In the genomic region with DNA sequence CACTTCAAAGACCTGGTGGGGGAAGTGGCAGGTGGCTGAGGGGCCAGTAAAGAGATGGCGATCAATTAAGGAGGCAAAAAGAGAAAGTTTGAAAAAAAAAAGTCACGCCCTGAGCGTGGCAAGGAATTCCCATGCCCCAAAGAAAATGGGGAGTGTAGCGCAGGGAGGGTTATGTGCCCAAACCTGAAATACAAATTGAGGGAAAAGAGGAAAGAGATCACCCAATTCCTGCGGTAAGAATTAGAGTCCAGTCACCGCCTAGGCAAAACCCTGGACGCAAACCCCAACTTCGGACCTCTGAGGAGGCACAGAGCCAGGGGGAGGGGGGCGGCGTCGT, we compare ENCODE assay signal across 8 cellular contexts.
DNase-seq lines count a peak whose midpoint lies in the region; ATAC-seq lines count a peak whose summit lies in the region.

No MANE protein-coding gene starts in this region.

- DNase-seq in AG20443 (ENCODE audit: low spot score) (peak; percentile 29), caudate nucleus (lab: John Stamatoyannopoulos, UW) (no peak), Kasumi-1 (lab: John Stamatoyannopoulos, UW) (no peak)

- H3K4me1 ChIP-seq in HUES6 (ENCODE audit: control insufficient read depth, insufficient read depth, low read length) (0 out of 2 replicates have a peak, but pooled peaks cover 2% of the 10 kb centered on the region), muscle layer of duodenum (ENCODE audit: control insufficient read depth in 1 of 2, insufficient read depth in 2 of 2, low read length in 2 of 2) (peaks cover 0 to 8% of the 10 kb centered on the region in 2 donors)

- peak overlapping the region; percentile 69 for H3K9ac ChIP-seq in HUES6 (ENCODE audit: low read length)

- no peak for ATAC-seq in HG03095 (IDR thresholded peaks at IDR 0.05; ENCODE audit: unreplicated experiment)
- no peak for ATAC-seq in HG03159 (IDR thresholded peaks at IDR 0.05; ENCODE audit: unreplicated experiment)
- ATAC-seq in GM18502 (IDR thresholded peaks at IDR 0.05; ENCODE audit: poor library complexity, unreplicated experiment) = no peak

- H3K9me3 ChIP-seq in HUES6 (ENCODE audit: control insufficient read depth, insufficient read depth, low read depth, low read length) (no peaks in the 10 kb centered on the region), muscle layer of duodenum (ENCODE audit: control insufficient read depth in 1 of 2, low read length in 2 of 2) (no peaks in the 10 kb centered on the region)

- H3K27me3 ChIP-seq in HUES6 (ENCODE audit: control insufficient read depth, insufficient read depth, low read length) (peaks cover 4% of the 10 kb centered on the region; the same call in 1 of the 2 replicates), muscle layer of duodenum (ENCODE audit: low read depth, low read length) (no peaks in the 10 kb centered on the region)

- H3K4me3 ChIP-seq in HUES6 (ENCODE audit: low read depth, low read length) = peak overlapping the region; percentile 79
- H3K4me3 ChIP-seq in muscle layer of duodenum (ENCODE audit: low read depth in 1 of 2, low read length in 2 of 2) = peak overlapping the region; percentile 55 to 62

- H3K27ac ChIP-seq in HUES6 (ENCODE audit: low read depth, low read length) (no peak overlapping the region), caudate nucleus (ENCODE audit: low read depth, low read length) (peak overlapping the region; percentile 53), muscle layer of duodenum (ENCODE audit: low read length) (no peak overlapping the region)

- H3K36me3 ChIP-seq in HUES6 (ENCODE audit: control insufficient read depth, insufficient read depth, low read length) = no peaks in the 10 kb centered on the region
- H3K36me3 ChIP-seq in muscle layer of duodenum (ENCODE audit: control insufficient read depth in 1 of 2, insufficient read depth in 2 of 2, low read length in 2 of 2) = no peaks in the 10 kb centered on the region
